ENCODE assay signal across 12 cellular contexts in the genomic region with DNA sequence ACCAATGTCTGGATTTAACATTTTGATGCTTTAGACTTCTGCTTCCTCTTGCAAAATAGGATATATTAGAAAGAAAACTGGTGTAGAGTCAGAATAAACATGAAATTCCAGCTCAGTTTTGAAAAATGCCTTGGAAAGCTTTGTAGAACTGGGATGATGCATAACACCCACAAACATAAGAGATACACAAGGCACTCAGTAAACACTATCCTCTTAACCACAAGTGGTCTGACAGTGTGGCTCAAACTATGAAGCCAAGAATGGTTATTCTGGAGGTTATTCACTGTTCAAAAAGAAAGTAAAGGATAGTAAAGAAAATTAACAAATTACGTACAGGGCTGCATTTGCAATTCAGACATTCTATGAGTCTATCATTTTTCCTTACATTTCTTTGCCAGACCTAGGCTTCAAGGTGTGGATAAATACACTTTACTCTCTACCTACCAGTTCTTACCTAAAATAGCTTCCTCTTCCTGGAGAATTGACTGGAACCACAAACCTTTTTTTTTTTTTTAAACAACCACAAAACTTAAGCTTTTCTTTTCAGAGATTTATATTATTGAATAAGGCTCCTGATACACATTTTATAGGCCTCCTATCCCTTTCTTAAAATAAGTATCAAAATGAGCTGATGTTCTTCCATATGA. TPM values are rescaled to one million over a fixed set of nuclear protein-coding genes. Genes with fewer than 3 reads are reported as not detected.
DNase-seq lines count a peak whose midpoint lies in the region; ATAC-seq and TF ChIP-seq lines count a peak whose summit lies in the region.
"Had no signal": no experiment of that assay in that cellular context is flagged by ENCODE, and none has a peak within 500 bp of the region (broad histone marks: within the 10 kb centered on the region; RNA-seq: fewer than 3 reads in every experiment).

No MANE protein-coding gene starts in this region.

- H4K20me1 ChIP-seq in DND-41 (ENCODE audit: insufficient read depth, low read length), result no peaks in the 10 kb centered on the region

- H3K27ac Mint-ChIP-seq in WTC11, result peak overlapping the region; percentile 96

- CTCF ChIA-PET in WTC11 (lab: Charles Lee), result interaction anchor here (0.6 kb wide), 1 partner anchor 72 kb away, joined by 3 read pairs; no protein-coding TSS in a partner anchor

- H3K36me3 Mint-ChIP-seq in WTC11, result peaks cover 43% of the 10 kb centered on the region

- H3K4me1 Mint-ChIP-seq in WTC11, result peaks cover 43% of the 10 kb centered on the region

- H3K36me3 ChIP-seq in DND-41 (ENCODE audit: insufficient read depth, low read length) (peaks cover 15% of the 10 kb centered on the region; the same call in 1 of the 2 replicates), left lung (peaks cover 0 to 27% of the 10 kb centered on the region in 2 donors)

- H3K27ac ChIP-seq in DND-41 (ENCODE audit: low read length), result no peak overlapping the region
- peak overlapping the region; percentile 34 to 53 for H3K27ac ChIP-seq in left lung

- no peak overlapping the region for H2AFZ ChIP-seq in DND-41 (ENCODE audit: low read depth, low read length)

- H3K9me3 ChIP-seq in DND-41 (ENCODE audit: insufficient read depth, low read length, severe bottlenecking) (no peaks in the 10 kb centered on the region), left lung (no peaks in the 10 kb centered on the region)

- TF ChIP-seq CTCF in AG10803 (conservative IDR thresholded peaks at IDR 0.05; ENCODE audit: low read length) (no peak), DND-41 (IDR thresholded peaks at IDR 0.05; ENCODE audit: borderline replicate concordance, extremely low read depth, low read length, poor library complexity, severe bottlenecking) (no peak), WTC11 (IDR thresholded peaks at IDR 0.05) (no peak), left lung (IDR thresholded peaks at IDR 0.05) (no peak)

- H3K9me3 Mint-ChIP-seq in WTC11, result 0 out of 2 replicates have a peak, but pooled peaks cover 3% of the 10 kb centered on the region

- ATAC-seq in DND-41 (ENCODE audit: insufficient read depth, low read depth) (0 out of 3 replicates have a peak, but pooled peaks have one; percentile 38), WTC11 (no peak), left lung (peak; percentile 32), GM18909 (IDR thresholded peaks at IDR 0.05; ENCODE audit: poor library complexity, unreplicated experiment) (no peak)

- intact Hi-C loops in left lung (cut with DNase I), result no loop called here

- peaks cover 6% of the 10 kb centered on the region; the same call in 1 of the 2 replicates for H3K79me2 ChIP-seq in DND-41 (ENCODE audit: insufficient read depth, low read length)

- H3K4me2 ChIP-seq in DND-41 (ENCODE audit: insufficient read depth, low read length), result 0 out of 2 replicates have a peak overlapping the region, but pooled peaks have one; percentile 10

- H3K27me3 Mint-ChIP-seq in WTC11 (ENCODE audit: low read depth), result no peaks in the 10 kb centered on the region

- POLR2A ChIA-PET in WTC11 (lab: Charles Lee), result interaction anchor here (1.1 to 1.6 kb wide), 2 partner anchors 9 to 13 kb away, joined by 3 to 4 read pairs; a partner anchor contains a TSS

- H3K27me3 ChIP-seq in DND-41 (ENCODE audit: insufficient read depth, low read length, poor library complexity) (no peaks in the 10 kb centered on the region), left lung (no peaks in the 10 kb centered on the region)

- H3K4me1 ChIP-seq in DND-41 (ENCODE audit: insufficient read depth, low read length), result peaks cover 9% of the 10 kb centered on the region
- peaks cover 0 to 41% of the 10 kb centered on the region in 2 donors for H3K4me1 ChIP-seq in left lung

- DNase-seq in AG10803 (ENCODE audit: low read depth) (peak; percentile 73), DND-41 (no peak), WTC11 (ENCODE audit: low spot score) (no peak), left lung (no peak), NCI-H1436 (lab: John Stamatoyannopoulos, UW) (no peak), hippocampal formation (lab: John Stamatoyannopoulos, UW) (no peak)
- no peak for DNase-seq in stimulated activated CD4-positive, alpha-beta T cell treated with anti-CD3 and anti-CD28 coated beads, Interleukin-2, amount 100 ng/mL, for 48 hours
- DNase-seq: activated CD4-positive, alpha-beta T cell treated with anti-CD3 and anti-CD28 coated beads, Interleukin-2, amount 50 U/mL, for 1 hour; aorta; NCI-H2171; SHP77 treated with DMSO at 0.1 percent for 48 hours had no signal

- no peak overlapping the region for H3K4me3 Mint-ChIP-seq in WTC11

- H3K9ac ChIP-seq in DND-41 (ENCODE audit: low read depth, low read length), result no peak overlapping the region

- H3K4me3 ChIP-seq in AG10803 (ENCODE audit: low read length) (no peak overlapping the region), DND-41 (ENCODE audit: low read depth in 1 of 2, low read length in 2 of 2) (peak overlapping the region in 1 of 2 experiments; percentile 9; a peak in 1 of 4 replicates), left lung (no peak overlapping the region)

TF ChIP-seq in WTC11, 78 proteins besides CTCF, POLR2A, EP300 and RAD21:
- TF ChIP-seq JUN (CRISPR knock-in tag; IDR thresholded peaks at IDR 0.05), result no peak
- TF ChIP-seq, protein P1, sequence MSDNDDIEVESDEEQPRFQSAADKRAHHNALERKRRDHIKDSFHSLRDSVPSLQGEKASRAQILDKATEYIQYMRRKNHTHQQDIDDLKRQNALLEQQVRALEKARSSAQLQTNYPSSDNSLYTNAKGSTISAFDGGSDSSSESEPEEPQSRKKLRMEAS (CRISPR knock-in tag; IDR thresholded peaks at IDR 0.05), result no peak
- no peak for TF ChIP-seq TEAD4 (CRISPR knock-in tag; IDR thresholded peaks at IDR 0.05)
- no peak for TF ChIP-seq ZNF416 (CRISPR knock-in tag; IDR thresholded peaks at IDR 0.05)
- TF ChIP-seq, protein P2, sequence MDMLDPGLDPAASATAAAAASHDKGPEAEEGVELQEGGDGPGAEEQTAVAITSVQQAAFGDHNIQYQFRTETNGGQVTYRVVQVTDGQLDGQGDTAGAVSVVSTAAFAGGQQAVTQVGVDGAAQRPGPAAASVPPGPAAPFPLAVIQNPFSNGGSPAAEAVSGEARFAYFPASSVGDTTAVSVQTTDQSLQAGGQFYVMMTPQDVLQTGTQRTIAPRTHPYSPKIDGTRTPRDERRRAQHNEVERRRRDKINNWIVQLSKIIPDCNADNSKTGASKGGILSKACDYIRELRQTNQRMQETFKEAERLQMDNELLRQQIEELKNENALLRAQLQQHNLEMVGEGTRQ (CRISPR knock-in tag; IDR thresholded peaks at IDR 0.05), result no peak
- TF ChIP-seq, protein P3, sequence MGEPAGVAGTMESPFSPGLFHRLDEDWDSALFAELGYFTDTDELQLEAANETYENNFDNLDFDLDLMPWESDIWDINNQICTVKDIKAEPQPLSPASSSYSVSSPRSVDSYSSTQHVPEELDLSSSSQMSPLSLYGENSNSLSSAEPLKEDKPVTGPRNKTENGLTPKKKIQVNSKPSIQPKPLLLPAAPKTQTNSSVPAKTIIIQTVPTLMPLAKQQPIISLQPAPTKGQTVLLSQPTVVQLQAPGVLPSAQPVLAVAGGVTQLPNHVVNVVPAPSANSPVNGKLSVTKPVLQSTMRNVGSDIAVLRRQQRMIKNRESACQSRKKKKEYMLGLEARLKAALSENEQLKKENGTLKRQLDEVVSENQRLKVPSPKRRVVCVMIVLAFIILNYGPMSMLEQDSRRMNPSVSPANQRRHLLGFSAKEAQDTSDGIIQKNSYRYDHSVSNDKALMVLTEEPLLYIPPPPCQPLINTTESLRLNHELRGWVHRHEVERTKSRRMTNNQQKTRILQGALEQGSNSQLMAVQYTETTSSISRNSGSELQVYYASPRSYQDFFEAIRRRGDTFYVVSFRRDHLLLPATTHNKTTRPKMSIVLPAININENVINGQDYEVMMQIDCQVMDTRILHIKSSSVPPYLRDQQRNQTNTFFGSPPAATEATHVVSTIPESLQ (CRISPR knock-in tag; IDR thresholded peaks at IDR 0.05), result no peak
- TF ChIP-seq, protein P4, sequence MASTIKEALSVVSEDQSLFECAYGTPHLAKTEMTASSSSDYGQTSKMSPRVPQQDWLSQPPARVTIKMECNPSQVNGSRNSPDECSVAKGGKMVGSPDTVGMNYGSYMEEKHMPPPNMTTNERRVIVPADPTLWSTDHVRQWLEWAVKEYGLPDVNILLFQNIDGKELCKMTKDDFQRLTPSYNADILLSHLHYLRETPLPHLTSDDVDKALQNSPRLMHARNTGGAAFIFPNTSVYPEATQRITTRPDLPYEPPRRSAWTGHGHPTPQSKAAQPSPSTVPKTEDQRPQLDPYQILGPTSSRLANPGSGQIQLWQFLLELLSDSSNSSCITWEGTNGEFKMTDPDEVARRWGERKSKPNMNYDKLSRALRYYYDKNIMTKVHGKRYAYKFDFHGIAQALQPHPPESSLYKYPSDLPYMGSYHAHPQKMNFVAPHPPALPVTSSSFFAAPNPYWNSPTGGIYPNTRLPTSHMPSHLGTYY (CRISPR knock-in tag; IDR thresholded peaks at IDR 0.05), result no peak
- TF ChIP-seq, protein P5, sequence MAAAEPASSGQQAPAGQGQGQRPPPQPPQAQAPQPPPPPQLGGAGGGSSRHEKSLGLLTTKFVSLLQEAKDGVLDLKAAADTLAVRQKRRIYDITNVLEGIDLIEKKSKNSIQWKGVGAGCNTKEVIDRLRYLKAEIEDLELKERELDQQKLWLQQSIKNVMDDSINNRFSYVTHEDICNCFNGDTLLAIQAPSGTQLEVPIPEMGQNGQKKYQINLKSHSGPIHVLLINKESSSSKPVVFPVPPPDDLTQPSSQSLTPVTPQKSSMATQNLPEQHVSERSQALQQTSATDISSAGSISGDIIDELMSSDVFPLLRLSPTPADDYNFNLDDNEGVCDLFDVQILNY (CRISPR knock-in tag; IDR thresholded peaks at IDR 0.05), result no peak
- TF ChIP-seq ZNF423 (CRISPR knock-in tag; IDR thresholded peaks at IDR 0.05), result no peak

RNA-seq across cellular contexts. Expression of a gene that starts 9.0 kb away (rescaled TPM):
- total RNA-seq in WTC11 (2021), result 14.6 to 17.0 TPM (median 16.8 TPM) in 3 replicates
- 10 to 100 TPM; 16.7 to 20.2 TPM for total RNA-seq in left lung

Comparison
In these comparisons a context has a peak if more than half of its experiments do, and no peak if none do; other contexts are left out.
1. ATAC-seq: peak in DND-41 (single experiment) and left lung (single experiment); none in WTC11 (single experiment) and GM18909 (single experiment).